ENCODE assay signal across 30 cellular contexts in genomic region chr11:42234381-42235035, GRCh38.
DNase-seq lines count a peak whose midpoint lies in the region; ATAC-seq and TF ChIP-seq lines count a peak whose summit lies in the region.
"Had no signal": no experiment of that assay in that cellular context is flagged by ENCODE, and none has a peak within 500 bp of the region (broad histone marks: within the 10 kb centered on the region; RNA-seq: fewer than 3 reads in every experiment).

No MANE protein-coding gene starts in this region.

- H3K4me1 ChIP-seq in GM23248 (ENCODE audit: insufficient read depth), result no peaks in the 10 kb centered on the region
- H3K4me1 ChIP-seq: A549, adrenal gland, heart left ventricle, Peyer's patch, SJCRH30, upper lobe of right lung had no signal

- H2AFZ ChIP-seq in GM23248, result no peak overlapping the region

- WGBS in GM23248 (ENCODE audit: low coverage in 1 of 2, low lambda C conversion rate in 2 of 2, missing lambda C conversion rate in 2 of 2), 2 experiments, result 13 to 21% methylated on average over 2 of the region's 2 CpGs

- no peaks in the 10 kb centered on the region for H4K20me1 ChIP-seq in GM23248 (ENCODE audit: insufficient read depth)

- in situ Hi-C loops in GM23248 (cut with MboI), result no loop called here

- no peaks in the 10 kb centered on the region for H3K9me2 ChIP-seq in GM23248 (ENCODE audit: insufficient read depth)

- peaks cover 5% of the 10 kb centered on the region for H3K9me3 Mint-ChIP-seq in WTC11
- peaks cover 5% of the 10 kb centered on the region for H3K9me3 Mint-ChIP-seq in activated CD4-positive, alpha-beta T cell treated with anti-CD3 and anti-CD28 coated beads, Interleukin-2, amount 10 ng/mL, durations not matched to agents 7 days and 5 days

- H3K4me3 Mint-ChIP-seq in WTC11, result no peak overlapping the region
- H3K4me3 Mint-ChIP-seq in activated CD4-positive, alpha-beta T cell treated with anti-CD3 and anti-CD28 coated beads, Interleukin-2, amount 10 ng/mL, durations not matched to agents 7 days and 5 days, result no peak overlapping the region
- H3K4me3 Mint-ChIP-seq: dendritic cell treated with granulocyte-macrophage colony-stimulating factor and Interleukin-4, amounts not matched to agents 40 ng/mL and 50 ng/mL, for 4 days; naive B cell; T-helper 1 cell treated with Interleukin-12 subunit alpha and Interleukin-12 subunit beta and Interleukin-4 antibody, amounts not matched to agents 30 μg/mL and 1 μg/mL, for 36 hours had no signal

- H3K27me3 ChIP-seq in GM23248 (replicated peaks; ENCODE audit: insufficient read depth), result no peaks in the 10 kb centered on the region
- H3K27me3 ChIP-seq: adrenal gland, cardiac muscle cell, heart left ventricle, Peyer's patch, upper lobe of right lung had no signal

- no peak overlapping the region for H3K4me2 ChIP-seq in GM23248 (ENCODE audit: unreplicated experiment)
- H3K4me2 ChIP-seq: A549 had no signal

- peak overlapping the region; percentile 39; the same call in 1 of the 2 replicates for H3K27ac Mint-ChIP-seq in WTC11
- no peak overlapping the region for H3K27ac Mint-ChIP-seq in activated CD4-positive, alpha-beta T cell treated with anti-CD3 and anti-CD28 coated beads, Interleukin-2, amount 10 ng/mL, durations not matched to agents 7 days and 5 days
- H3K27ac Mint-ChIP-seq: dendritic cell treated with granulocyte-macrophage colony-stimulating factor and Interleukin-4, amounts not matched to agents 40 ng/mL and 50 ng/mL, for 4 days; naive B cell; T-helper 1 cell treated with Interleukin-12 subunit alpha and Interleukin-12 subunit beta and Interleukin-4 antibody, amounts not matched to agents 30 μg/mL and 1 μg/mL, for 36 hours had no signal

- POLR2A ChIA-PET in AG04449 (lab: Yijun Ruan, JAX) (no interaction called here), WTC11 (lab: Charles Lee) (no interaction called here)
- POLR2A ChIA-PET in activated CD4-positive, alpha-beta T cell treated with anti-CD3 and anti-CD28 coated beads, Interleukin-2, amount 10 ng/mL, durations not matched to agents 7 days and 5 days (lab: Charles Lee), result no interaction called here

- no peak for ATAC-seq in WTC11
- ATAC-seq: A549, heart left ventricle, left lobe of liver, upper lobe of right lung had no signal

- H3K9me3 ChIP-seq in GM23248 (ENCODE audit: low read depth), result no peaks in the 10 kb centered on the region
- H3K9me3 ChIP-seq: A549, adrenal gland, Peyer's patch, SJCRH30, upper lobe of right lung had no signal

- DNase-seq in AG04449 (ENCODE audit: low read depth, low spot score) (peak; percentile 56), GM23248 (peak; percentile 4), WTC11 (ENCODE audit: low spot score) (no peak), fibroblast of the aortic adventitia (ENCODE audit: low read depth) (peak; percentile 78), NCI-H2196 (lab: John Stamatoyannopoulos, UW; ENCODE audit: unreplicated experiment) (no peak), RKO (ENCODE audit: low spot score) (no peak), coronary artery (ENCODE audit: low spot score) (no peak)
- DNase-seq in activated CD4-positive, alpha-beta T cell treated with anti-CD3 and anti-CD28 coated beads, Interleukin-2, amount 10 ng/mL, durations not matched to agents 7 days and 5 days, result no peak
- DNase-seq: activated CD4-positive, alpha-beta T cell treated with anti-CD3 and anti-CD28 coated beads for 48 hours; activated naive CD4-positive, alpha-beta T cell treated with Interleukin-2 at 50 U/mL for 16 hours; activated T-cell treated with anti-CD3 and anti-CD28 coated beads, Interleukin-2, amount 50 U/mL, for 48 hours; adrenal gland; C1 segment of cervical spinal cord; heart left ventricle; KBM-7; naive B cell; NCI-H1436 treated with DMSO at 0.1 percent for 48 hours; NCI-H2107; NCI-H510A treated with DMSO at 0.1 percent for 48 hours; occipital lobe; Peyer's patch; SJCRH30; stimulated activated CD4-positive, alpha-beta T cell treated with anti-CD3 and anti-CD28 coated beads, Interleukin-1b, Interleukin-23, amount 100 ng/mL, for 48 hours; upper lobe of right lung had no signal

- no peaks in the 10 kb centered on the region for H3F3A ChIP-seq in GM23248 (ENCODE audit: insufficient read depth)

- H3K9ac ChIP-seq in GM23248, result no peak overlapping the region

- H3K4me3 ChIP-seq in AG04449 (ENCODE audit: low read depth, low read length) (no peak overlapping the region), GM23248 (no peak overlapping the region), fibroblast of the aortic adventitia (ENCODE audit: low read depth, low read length) (no peak overlapping the region), coronary artery (no peak overlapping the region)
- H3K4me3 ChIP-seq: A549, adrenal gland, cardiac muscle cell, heart left ventricle, Peyer's patch, SJCRH30, skin epidermis, upper lobe of right lung had no signal

- peaks cover 38% of the 10 kb centered on the region for H3K4me1 Mint-ChIP-seq in WTC11
- no peaks in the 10 kb centered on the region for H3K4me1 Mint-ChIP-seq in activated CD4-positive, alpha-beta T cell treated with anti-CD3 and anti-CD28 coated beads, Interleukin-2, amount 10 ng/mL, durations not matched to agents 7 days and 5 days
- H3K4me1 Mint-ChIP-seq: naive B cell had no signal

- H3K36me3 ChIP-seq in GM23248 (ENCODE audit: low read depth), result no peaks in the 10 kb centered on the region
- H3K36me3 ChIP-seq: adrenal gland, cardiac muscle cell, heart left ventricle, Peyer's patch, SJCRH30, upper lobe of right lung had no signal

- H3K27me3 Mint-ChIP-seq in WTC11 (ENCODE audit: low read depth), result no peaks in the 10 kb centered on the region
- no peaks in the 10 kb centered on the region for H3K27me3 Mint-ChIP-seq in activated CD4-positive, alpha-beta T cell treated with anti-CD3 and anti-CD28 coated beads, Interleukin-2, amount 10 ng/mL, durations not matched to agents 7 days and 5 days
- H3K27me3 Mint-ChIP-seq: dendritic cell treated with granulocyte-macrophage colony-stimulating factor and Interleukin-4, amounts not matched to agents 40 ng/mL and 50 ng/mL, for 4 days; naive B cell had no signal

- H3K79me2 ChIP-seq in GM23248 (ENCODE audit: insufficient read depth), result no peaks in the 10 kb centered on the region

- no peak for TF ChIP-seq CTCF in AG04449 (IDR thresholded peaks at IDR 0.05; ENCODE audit: insufficient read depth, low read length, missing control alignments)
- no peak for TF ChIP-seq CTCF in WTC11 (IDR thresholded peaks at IDR 0.05)
- no peak for TF ChIP-seq CTCF in fibroblast of the aortic adventitia (IDR thresholded peaks at IDR 0.05; ENCODE audit: insufficient read depth, low read length)
- TF ChIP-seq CTCF in coronary artery (IDR thresholded peaks at IDR 0.05), result no peak

- no peaks in the 10 kb centered on the region for H3K36me3 Mint-ChIP-seq in WTC11
- no peaks in the 10 kb centered on the region for H3K36me3 Mint-ChIP-seq in activated CD4-positive, alpha-beta T cell treated with anti-CD3 and anti-CD28 coated beads, Interleukin-2, amount 10 ng/mL, durations not matched to agents 7 days and 5 days (ENCODE audit: low read depth)
- H3K36me3 Mint-ChIP-seq: naive B cell had no signal

- CTCF ChIA-PET in AG04449 (lab: Yijun Ruan, JAX), result no interaction called here
- CTCF ChIA-PET in WTC11 (lab: Charles Lee), result no interaction called here
- CTCF ChIA-PET in activated CD4-positive, alpha-beta T cell treated with anti-CD3 and anti-CD28 coated beads, Interleukin-2, amount 10 ng/mL, durations not matched to agents 7 days and 5 days (lab: Charles Lee), result no interaction called here

- H3K27ac ChIP-seq in GM23248 (no peak overlapping the region), coronary artery (no peak overlapping the region)
- H3K27ac ChIP-seq: A549, adrenal gland, cardiac muscle cell, heart left ventricle, Peyer's patch, SJCRH30, skin epidermis, upper lobe of right lung had no signal

TF ChIP-seq in WTC11, 78 proteins besides CTCF, POLR2A, EP300 and RAD21 (continues in another document):
- TF ChIP-seq E2F4 (CRISPR knock-in tag; IDR thresholded peaks at IDR 0.05; ENCODE audit: borderline replicate concordance, low read depth) (no peak), ATF6 (CRISPR knock-in tag; IDR thresholded peaks at IDR 0.05) (no peak), CREB1 (CRISPR knock-in tag; IDR thresholded peaks at IDR 0.05) (no peak), ATF2 (CRISPR knock-in tag; IDR thresholded peaks at IDR 0.05; ENCODE audit: borderline replicate concordance, low read depth) (no peak)

Comparison
In these comparisons a context has a peak if more than half of its experiments do, and no peak if none do; other contexts are left out.
1. DNase-seq: peak in AG04449 (single experiment), GM23248 (single experiment) and fibroblast of the aortic adventitia (single experiment); none in WTC11 (single experiment), activated CD4-positive, alpha-beta T cell treated with anti-CD3 and anti-CD28 coated beads, Interleukin-2, amount 10 ng/mL, durations not matched to agents 7 days and 5 days (single experiment), NCI-H2196 (single experiment), RKO (single experiment) and coronary artery (single experiment).